In genomic region chr7:156620246-156620775, GRCh38 we compare ENCODE assay signal across 21 cellular contexts. TPM values are rescaled to one million over a fixed set of nuclear protein-coding genes. Genes with fewer than 3 reads are reported as not detected.
DNase-seq lines count a peak whose midpoint lies in the region; FAIRE-seq and TF ChIP-seq lines count a peak whose summit lies in the region.
"Had no signal": no experiment of that assay in that cellular context is flagged by ENCODE, and none has a peak within 500 bp of the region (broad histone marks: within the 10 kb centered on the region; RNA-seq: fewer than 3 reads in every experiment).

No MANE protein-coding gene starts in this region.

- H3K4ac ChIP-seq in H1 (replicated peaks; ENCODE audit: insufficient read length, low read depth, low read length) (no peak overlapping the region), trophoblast cell (ENCODE audit: low read depth, low read length) (no peak overlapping the region)

- H3K4me1 ChIP-seq in Caco-2 (peaks cover 52% of the 10 kb centered on the region), HUES64 (ENCODE audit: insufficient read depth, low read length) (peaks cover 28% of the 10 kb centered on the region), H1 (replicated peaks in 1 of 4; ENCODE audit: control insufficient read depth in 3 of 4, insufficient read depth in 4 of 4, low read length in 3 of 4) (peaks cover 7 to 15% (median 14%) of the 10 kb centered on the region in 4 experiments), trophoblast cell (ENCODE audit: control insufficient read depth in 1 of 2, insufficient read depth in 2 of 2, low read length in 2 of 2) (peaks cover 9 to 15% of the 10 kb centered on the region in 2 experiments), GM23248 (ENCODE audit: insufficient read depth) (no peaks in the 10 kb centered on the region)

- H4K91ac ChIP-seq in H1 (replicated peaks; ENCODE audit: insufficient read length, low read length) (no peak overlapping the region), trophoblast cell (ENCODE audit: low read depth, low read length) (no peak overlapping the region)

- H4K8ac ChIP-seq in H1 (ENCODE audit: extremely low read depth, insufficient read depth, low read length), result no peak overlapping the region
- H4K8ac ChIP-seq in trophoblast cell (ENCODE audit: low read depth, low read length), result no peak overlapping the region

- H3K9me3 Mint-ChIP-seq in Caco-2 (ENCODE audit: unreplicated experiment), result peaks cover 30% of the 10 kb centered on the region
- H3K9me3 Mint-ChIP-seq: HFFc6 had no signal

- H3K9me3 ChIP-seq in Caco-2, result peaks cover 24% of the 10 kb centered on the region
- H3K9me3 ChIP-seq in HUES64 (ENCODE audit: insufficient read depth, low read depth, low read length), result no peaks in the 10 kb centered on the region
- H3K9me3 ChIP-seq in H1 (ENCODE audit: insufficient read depth in 2 of 2, low read depth in 1 of 2, low read length in 1 of 2), result no peaks in the 10 kb centered on the region
- H3K9me3 ChIP-seq in trophoblast cell (ENCODE audit: insufficient read depth, low read depth, low read length), result no peaks in the 10 kb centered on the region
- no peaks in the 10 kb centered on the region for H3K9me3 ChIP-seq in GM23248 (ENCODE audit: low read depth)

- H2AK5ac ChIP-seq in H1 (ENCODE audit: low read depth, low read length) (no peak overlapping the region), trophoblast cell (ENCODE audit: low read length) (no peak overlapping the region)

- H3K27me3 ChIP-seq in Caco-2 (replicated peaks; ENCODE audit: control insufficient read depth, insufficient read depth, low read length) (no peaks in the 10 kb centered on the region), HUES64 (ENCODE audit: insufficient read depth, low read length) (peaks cover 27% of the 10 kb centered on the region), H1 (replicated peaks in 1 of 4; ENCODE audit: control insufficient read depth in 3 of 4, extremely low read depth in 1 of 4, insufficient read depth in 3 of 4, low read length in 3 of 4) (peaks cover 0 to 21% (median 11%) of the 10 kb centered on the region in 4 experiments; a peak in 5 of 7 replicates), trophoblast cell (ENCODE audit: insufficient read depth, low read length) (peaks cover 6% of the 10 kb centered on the region), GM23248 (replicated peaks; ENCODE audit: insufficient read depth) (peaks cover 22% of the 10 kb centered on the region)

- H3K27ac Mint-ChIP-seq in Caco-2 (ENCODE audit: unreplicated experiment), result peak overlapping the region; percentile 84
- H3K27ac Mint-ChIP-seq: CD14-positive monocyte; CD8-positive, alpha-beta T cell; HFFc6 had no signal

- POLR2A ChIA-PET in Caco-2 (lab: Charles Lee) (interaction anchor here (0.5 to 1.4 kb wide), 4 partner anchors 11 to 60 kb away, joined by 3 to 8 read pairs (median 5); no protein-coding TSS in a partner anchor), H1 (lab: Charles Lee; ENCODE audit: partially characterized antibody) (interaction anchor here (0.9 to 2.3 kb wide), 4 partner anchors 16 to 41 kb away, joined by 4 to 5 read pairs (median 4); no protein-coding TSS in a partner anchor)

- peak overlapping the region; percentile 17 to 42; a peak in 1 of 4 replicates for H3K4me2 ChIP-seq in H1 (ENCODE audit: insufficient read depth in 1 of 2, low read depth in 2 of 2, low read length in 2 of 2)
- no peak overlapping the region for H3K4me2 ChIP-seq in trophoblast cell (ENCODE audit: low read length)
- H3K4me2 ChIP-seq in GM23248 (ENCODE audit: unreplicated experiment), result no peak overlapping the region

- H2BK120ac ChIP-seq in H1 (replicated peaks; ENCODE audit: low read depth, low read length), result no peak overlapping the region
- H2BK120ac ChIP-seq in trophoblast cell (ENCODE audit: insufficient read depth, low read length, poor library complexity), result no peak overlapping the region

- WGBS in HUES64, result 77% methylated on average over 5 of the region's 6 CpGs
- WGBS in H1 (ENCODE audit: extremely low coverage in 1 of 2, insufficient coverage in 1 of 2, insufficient read length in 1 of 2, insufficient replicate concordance in 2 of 2, low coverage in 1 of 2, low lambda C conversion rate in 2 of 2, missing lambda C conversion rate in 1 of 2), 2 experiments, result 73% methylated on average over 6 of the region's 6 CpGs; no CpG with 5 or more reads in 1 of the 2 experiments
- no CpG with 5 or more reads among the region's 6 CpGs for WGBS in trophoblast cell (ENCODE audit: extremely low coverage, insufficient coverage, insufficient read length)
- 43 to 46% methylated on average over 6 of the region's 6 CpGs for WGBS in GM23248 (ENCODE audit: low coverage in 1 of 2, low lambda C conversion rate in 2 of 2, missing lambda C conversion rate in 2 of 2), 2 experiments

- TF ChIP-seq CTCF in Caco-2 (IDR thresholded peaks at IDR 0.05; ENCODE audit: insufficient read depth in 1 of 2, low read depth in 1 of 2, low read length in 1 of 2, severe bottlenecking in 1 of 2, unreplicated experiment in 1 of 2) (no peak), H1 (IDR thresholded peaks at IDR 0.05; ENCODE audit: control extremely low read depth in 1 of 3, insufficient read depth in 1 of 3, low read depth in 1 of 3, low read length in 3 of 3) (no peak)

- in situ Hi-C loops in GM23248 (cut with MboI), result no loop called here

- H2BK12ac ChIP-seq in H1 (ENCODE audit: low read depth, low read length), result no peak overlapping the region
- no peak overlapping the region for H2BK12ac ChIP-seq in trophoblast cell (ENCODE audit: low read length)

- DNase-seq in Caco-2 (peak; percentile 80), H1 (ENCODE audit: low read depth in 1 of 2, low spot score in 2 of 2) (no peak), trophoblast cell (peak; percentile 72 to 95), NCI-H2196 treated with DMSO at 0.1 percent for 48 hours (lab: John Stamatoyannopoulos, UW; ENCODE audit: unreplicated experiment) (no peak), GM23248 (no peak), NCI-H1092 (lab: John Stamatoyannopoulos, UW) (no peak), NCI-H345 treated with DMSO at 0.1 percent for 48 hours (lab: John Stamatoyannopoulos, UW; ENCODE audit: unreplicated experiment) (no peak)
- DNase-seq: Calu3; CD8-positive, alpha-beta T cell; DMS 273 treated with DMSO at 0.1 percent for 48 hours; GOT3; HCEC 1CT; HFFc6; IMR-90; KG1 had no signal

- peak overlapping the region; percentile 74; the same call in 1 of the 2 replicates for H3K27ac ChIP-seq in HUES64 (ENCODE audit: low read depth, low read length)
- no peak overlapping the region for H3K27ac ChIP-seq in H1 (ENCODE audit: low read depth, low read length)
- H3K27ac ChIP-seq in trophoblast cell (ENCODE audit: low read depth, low read length), result no peak overlapping the region
- H3K27ac ChIP-seq in GM23248, result no peak overlapping the region
- H3K27ac ChIP-seq: 22Rv1, HL-60 had no signal

- intact Hi-C loops in Caco-2 (cut with micrococcal nuclease; ENCODE audit: unreplicated experiment), result loop anchor here (1.0 kb wide), 4 partner anchors 11 to 46 kb away; no protein-coding TSS in a partner anchor

- FAIRE-seq in H1 (lab: Jason Lieb, UNC), result peak; percentile 70
- FAIRE-seq: GM12878, GM18507 had no signal

- H3K18ac ChIP-seq in H1 (ENCODE audit: extremely low read depth, low read length) (no peak overlapping the region), trophoblast cell (ENCODE audit: low read length) (no peak overlapping the region)

- H2BK15ac ChIP-seq in H1 (ENCODE audit: low read length), result no peak overlapping the region

- H4K5ac ChIP-seq in H1 (ENCODE audit: insufficient read length, low read depth, low read length), result no peak overlapping the region

- CTCF ChIA-PET in Caco-2 (lab: Charles Lee) (interaction anchor here (0.8 to 1.0 kb wide), 3 partner anchors 11 to 30 kb away, joined by 3 read pairs; no protein-coding TSS in a partner anchor), H1 (lab: Charles Lee; ENCODE audit: partially characterized antibody) (interaction anchor here (1.2 to 1.4 kb wide), 2 partner anchors 17 to 19 kb away, joined by 3 read pairs; no protein-coding TSS in a partner anchor)

- BruUV-seq in Caco-2 (replicated peaks; lab: Mats Ljungman, UMichigan), result no TSS peak

- no peak for TF ChIP-seq EP300 in H1 (IDR thresholded peaks at IDR 0.05; ENCODE audit: borderline replicate concordance in 1 of 2, low read depth in 2 of 2, low read length in 2 of 2)

- H4K12ac ChIP-seq in trophoblast cell (ENCODE audit: low read depth, low read length), result no peak overlapping the region

- H3K4me3 ChIP-seq in Caco-2 (ENCODE audit: low read depth, low read length) (no peak overlapping the region), HUES64 (ENCODE audit: low read length) (no peak overlapping the region), H1 (ENCODE audit: extremely low read depth in 1 of 4, insufficient read depth in 2 of 4, low read depth in 3 of 4, low read length in 4 of 4) (peak overlapping the region in 1 of 4 experiments; percentile 12; a peak in 2 of 8 replicates), trophoblast cell (ENCODE audit: low read depth, low read length) (no peak overlapping the region), GM23248 (no peak overlapping the region)
- H3K4me3 ChIP-seq: GM12878 had no signal

- H4K20me1 ChIP-seq in H1 (replicated peaks in 1 of 2; ENCODE audit: control insufficient read depth in 1 of 2, insufficient read depth in 2 of 2, low read length in 2 of 2) (no peaks in the 10 kb centered on the region), GM23248 (ENCODE audit: insufficient read depth) (no peaks in the 10 kb centered on the region)

- H2BK5ac ChIP-seq in H1 (ENCODE audit: low read depth, low read length), result no peak overlapping the region
- no peak overlapping the region for H2BK5ac ChIP-seq in trophoblast cell (ENCODE audit: low read depth, low read length, poor library complexity)

- H3K79me1 ChIP-seq in H1 (ENCODE audit: low read depth, low read length), result no peaks in the 10 kb centered on the region
- peaks cover 7% of the 10 kb centered on the region for H3K79me1 ChIP-seq in trophoblast cell (ENCODE audit: low read length)

- no peaks in the 10 kb centered on the region; the same call in 1 of the 2 replicates for H3K9me2 ChIP-seq in GM23248 (ENCODE audit: insufficient read depth)

- no peak for TF ChIP-seq POLR2A in H1 (IDR thresholded peaks at IDR 0.05; ENCODE audit: control extremely low read depth in 1 of 2, low read depth in 2 of 2, low read length in 2 of 2)

- peaks cover 4% of the 10 kb centered on the region; the same call in 1 of the 2 replicates for H3K23me2 ChIP-seq in H1 (ENCODE audit: low read depth, low read length)

- H3K79me2 ChIP-seq in H1 (ENCODE audit: control insufficient read depth in 1 of 2, insufficient read depth in 2 of 2, low read length in 2 of 2) (no peaks in the 10 kb centered on the region), trophoblast cell (ENCODE audit: control insufficient read depth, insufficient read depth, low read length, poor library complexity) (no peaks in the 10 kb centered on the region), GM23248 (ENCODE audit: insufficient read depth) (no peaks in the 10 kb centered on the region)

- peak overlapping the region; percentile 41 for H3K4me3 Mint-ChIP-seq in Caco-2 (ENCODE audit: unreplicated experiment)
- H3K4me3 Mint-ChIP-seq: CD8-positive, alpha-beta T cell had no signal

- H3K14ac ChIP-seq in H1 (ENCODE audit: insufficient read length), result no peak overlapping the region
- no peak overlapping the region for H3K14ac ChIP-seq in trophoblast cell (ENCODE audit: low read length)

- no peak overlapping the region for H3K9ac ChIP-seq in HUES64 (ENCODE audit: low read depth, low read length)
- H3K9ac ChIP-seq in H1 (replicated peaks in 1 of 4; ENCODE audit: extremely low read depth in 1 of 4, low read depth in 3 of 4, low read length in 3 of 4), result no peak overlapping the region
- H3K9ac ChIP-seq in trophoblast cell (ENCODE audit: low read length), result no peak overlapping the region
- no peak overlapping the region for H3K9ac ChIP-seq in GM23248

- H2BK20ac ChIP-seq in H1 (ENCODE audit: low read length), result no peak overlapping the region

- H3F3A ChIP-seq in GM23248 (ENCODE audit: insufficient read depth), result no peaks in the 10 kb centered on the region

- H3K27me3 Mint-ChIP-seq in Caco-2 (ENCODE audit: insufficient read depth, unreplicated experiment), result no peaks in the 10 kb centered on the region

- H3K4me1 Mint-ChIP-seq in Caco-2 (ENCODE audit: low read depth, unreplicated experiment), result peaks cover 44% of the 10 kb centered on the region

- H3K23ac ChIP-seq in H1 (ENCODE audit: insufficient read length), result no peak overlapping the region
- no peak overlapping the region for H3K23ac ChIP-seq in trophoblast cell (ENCODE audit: low read length)

- H3K36me3 ChIP-seq in Caco-2 (ENCODE audit: control insufficient read depth, insufficient read depth, low read length) (no peaks in the 10 kb centered on the region), HUES64 (ENCODE audit: insufficient read depth, low read length) (no peaks in the 10 kb centered on the region), H1 (ENCODE audit: control insufficient read depth in 2 of 4, insufficient read depth in 4 of 4, low read length in 3 of 4) (no peaks in the 10 kb centered on the region), trophoblast cell (ENCODE audit: control insufficient read depth in 1 of 2, insufficient read depth in 2 of 2, low read length in 2 of 2) (no peaks in the 10 kb centered on the region), GM23248 (ENCODE audit: low read depth) (no peaks in the 10 kb centered on the region)

- H2AFZ ChIP-seq in H1 (ENCODE audit: low read length) (no peak overlapping the region), trophoblast cell (ENCODE audit: insufficient read depth, low read length, poor library complexity) (no peak overlapping the region), GM23248 (no peak overlapping the region)

- no peak for TF ChIP-seq RAD21 in H1 (IDR thresholded peaks at IDR 0.05 in 1 of 2, conservative IDR thresholded peaks at IDR 0.05 in 1 of 2; ENCODE audit: low read depth in 2 of 2, low read length in 2 of 2)

- H3K36me3 Mint-ChIP-seq in Caco-2 (ENCODE audit: insufficient read depth, unreplicated experiment), result peaks cover 52% of the 10 kb centered on the region
- H3K36me3 Mint-ChIP-seq: CD14-positive monocyte; CD8-positive, alpha-beta T cell had no signal

- no peak overlapping the region for H3K56ac ChIP-seq in H1 (replicated peaks; ENCODE audit: insufficient read length, low read depth, low read length)

RNA-seq across cellular contexts. Expression of gene RNF32, which starts 20.3 kb away (rescaled TPM):
- total RNA-seq in Caco-2 (2022), result 24.1 and 26.0 TPM in 2 replicates
- 0.75 TPM for polyA plus RNA-seq in HUES64 (2013, experiment 1 of 2)
- polyA plus RNA-seq in HUES64 (2013, experiment 2 of 2), result 1.0 TPM
- 0.67 and 1.2 TPM in 2 replicates for total RNA-seq in H1 (2021; fragmentation: NEBNext Ultra II Directional; extraction: Animal tissue kit (Norgen Biotek cat#: 25700))
- polyA plus RNA-seq in H1 (2011; rRNA removed), result 0.48 and 0.72 TPM in 2 replicates
- 0.97 TPM for polyA plus RNA-seq in H1 (2011; cell fraction: cytosol; rRNA removed)
- 1.0 TPM for polyA plus RNA-seq in H1 (2011; cell fraction: nucleus; rRNA removed)
- 0.56 to 1.6 TPM (median 0.93 TPM) in 4 replicates for polyA plus RNA-seq in H1 (2012, experiment 1 of 2)
- polyA plus RNA-seq in H1 (2012, experiment 2 of 2), result 0.42 TPM
- 1.4 TPM for polyA plus RNA-seq in H1 (2013, experiment 1 of 2)
- polyA plus RNA-seq in H1 (2013, experiment 2 of 2), result 1.6 TPM
- 0.46 and 0.57 TPM in 2 replicates for polyA minus RNA-seq in H1 (2011; rRNA and poly(A)+ RNA removed)
- not detected for polyA minus RNA-seq in H1 (2011; cell fraction: cytosol; rRNA and poly(A)+ RNA removed)
- polyA minus RNA-seq in H1 (2011; cell fraction: nucleus; rRNA and poly(A)+ RNA removed), result 1.2 TPM
- polyA plus RNA-seq in trophoblast cell (2013), result 1.4 and 1.6 TPM in 2 replicates
- 1.1 TPM in 2 replicates for total RNA-seq in GM23248 (2014; rRNA removed; shearing (Covaris generic))
- 1.8 and 2.4 TPM in 2 replicates for polyA plus RNA-seq in GM23248 (2016; fragmentation: Nextera tagmentation; extraction: Ambion mirVana)

Comparison
In these comparisons a context has a peak if more than half of its experiments do, and no peak if none do; other contexts are left out.
1. DNase-seq: peak in Caco-2 (2 of 2) and trophoblast cell (2 of 2); none in H1 (0 of 2), NCI-H2196 treated with DMSO at 0.1 percent for 48 hours (single experiment), GM23248 (single experiment), NCI-H1092 (single experiment) and NCI-H345 treated with DMSO at 0.1 percent for 48 hours (single experiment).
2. H3K4me2 ChIP-seq: peak in H1 (2 of 2); none in trophoblast cell (single experiment) and GM23248 (single experiment).
3. RNA of gene RNF32, which starts 20.3 kb away (total RNA-seq): 24.1 to 26.0 TPM in Caco-2; 0.67 to 1.2 TPM in H1 and 1.1 TPM in GM23248; every median in the first group is over 10 times any median in the second.